ENCODE assay signal across 10 cellular contexts in genomic region chr17:18981642-18982424, GRCh38. TPM values are rescaled to one million over a fixed set of nuclear protein-coding genes. Genes with fewer than 3 reads are reported as not detected.
A peak's percentile ranks its signal among the peaks of the same experiment; 100 is the strongest.
DNase-seq lines count a peak whose midpoint lies in the region; ATAC-seq and TF ChIP-seq lines count a peak whose summit lies in the region.
"Had no signal": no experiment of that assay in that cellular context is flagged by ENCODE, and none has a peak within 500 bp of the region (broad histone marks: within the 10 kb centered on the region; RNA-seq: fewer than 3 reads in every experiment).

No MANE protein-coding gene starts in this region.

- no peaks in the 10 kb centered on the region for H3K4me1 ChIP-seq in right cardiac atrium (ENCODE audit: control insufficient read depth, insufficient read depth, low read length)
- H3K4me1 ChIP-seq in SJSA1 (replicated peaks), result peaks cover 17% of the 10 kb centered on the region
- peaks cover 26% of the 10 kb centered on the region for H3K4me1 ChIP-seq in vagina

- peaks cover 20% of the 10 kb centered on the region for H3K36me3 Mint-ChIP-seq in CD4-positive, alpha-beta T cell (ENCODE audit: low read depth)

- DNase-seq in right cardiac atrium (peak in 2 of 3 donors; percentile 72 to 83), left ventricle myocardium superior (no peak), SJSA1 (ENCODE audit: low read depth in 1 of 2, low spot score in 2 of 2) (peak; percentile 30 to 67), iris pigment epithelial cell (ENCODE audit: low read depth) (peak; percentile 75), vagina (ENCODE audit: extremely low spot score in 2 of 2) (no peak), superior temporal gyrus (ENCODE audit: extremely low spot score) (no peak), foreskin melanocyte (no peak)
- no peak for DNase-seq in CD4-positive, alpha-beta T cell
- DNase-seq: stimulated activated CD4-positive, alpha-beta T cell treated with anti-CD3 and anti-CD28 coated beads, Interleukin-12 subunit alpha, Interleukin-12 subunit beta, amount 100 ng/mL, for 4 hours had no signal

- CTCF ChIA-PET in CD4-positive, alpha-beta T cell (lab: Charles Lee), result no interaction called here

- H3K9me3 ChIP-seq in right cardiac atrium (ENCODE audit: control insufficient read depth, low read length), result no peaks in the 10 kb centered on the region
- no peaks in the 10 kb centered on the region for H3K9me3 ChIP-seq in SJSA1 (replicated peaks)
- H3K9me3 ChIP-seq in vagina, result no peaks in the 10 kb centered on the region
- no peaks in the 10 kb centered on the region for H3K9me3 ChIP-seq in CD4-positive, alpha-beta T cell (ENCODE audit: control insufficient read depth, low read length)

- no peak for TF ChIP-seq POLR2A in vagina (IDR thresholded peaks at IDR 0.05)

- H3K4me1 Mint-ChIP-seq in CD4-positive, alpha-beta T cell (ENCODE audit: low read depth), result no peaks in the 10 kb centered on the region
- H3K4me1 Mint-ChIP-seq: WTC11 had no signal

- no peak overlapping the region for H3K4me3 Mint-ChIP-seq in CD4-positive, alpha-beta T cell
- H3K4me3 Mint-ChIP-seq: WTC11 had no signal

- ATAC-seq in right cardiac atrium (peak; percentile 13 to 29), left ventricle myocardium superior (no peak)
- ATAC-seq in CD4-positive, alpha-beta T cell (ENCODE audit: poor library complexity), result no peak
- ATAC-seq: WTC11 had no signal

- intact Hi-C loops in right cardiac atrium (cut with DNase I) (no loop called here), left ventricle myocardium superior (cut with micrococcal nuclease) (no loop called here), vagina (cut with DNase I) (no loop called here)
- intact Hi-C loops in CD4-positive, alpha-beta T cell (cut with DNase I, micrococcal nuclease), result no loop called here

- no peaks in the 10 kb centered on the region for H3K27me3 Mint-ChIP-seq in CD4-positive, alpha-beta T cell

- POLR2A ChIA-PET in CD4-positive, alpha-beta T cell (lab: Charles Lee), result no interaction called here

- no peaks in the 10 kb centered on the region for H3K9me3 Mint-ChIP-seq in CD4-positive, alpha-beta T cell
- H3K9me3 Mint-ChIP-seq: WTC11 had no signal

- no peaks in the 10 kb centered on the region for H3K27me3 ChIP-seq in right cardiac atrium (ENCODE audit: control insufficient read depth, insufficient read depth)
- H3K27me3 ChIP-seq in SJSA1 (replicated peaks), result no peaks in the 10 kb centered on the region
- no peaks in the 10 kb centered on the region for H3K27me3 ChIP-seq in vagina
- H3K27me3 ChIP-seq in CD4-positive, alpha-beta T cell (ENCODE audit: control insufficient read depth, insufficient read depth, low read length), result no peaks in the 10 kb centered on the region

- no peak for TF ChIP-seq CTCF in vagina (IDR thresholded peaks at IDR 0.05)
- no peak for TF ChIP-seq CTCF in CD4-positive, alpha-beta T cell (IDR thresholded peaks at IDR 0.05)

- peaks cover 19% of the 10 kb centered on the region for H3K36me3 ChIP-seq in SJSA1
- H3K36me3 ChIP-seq in vagina, result peaks cover 0 to 12% of the 10 kb centered on the region in 2 donors

- H3K27ac ChIP-seq in right cardiac atrium (ENCODE audit: low read length) (no peak overlapping the region), SJSA1 (peak overlapping the region; percentile 24; the same call in 1 of the 2 replicates), vagina (peak overlapping the region; percentile 53)
- no peak overlapping the region for H3K27ac ChIP-seq in CD4-positive, alpha-beta T cell (ENCODE audit: low read depth, low read length)

- no peak overlapping the region for H3K4me3 ChIP-seq in right cardiac atrium (ENCODE audit: low read length)
- H3K4me3 ChIP-seq in SJSA1, result no peak overlapping the region
- H3K4me3 ChIP-seq in vagina, result no peak overlapping the region

- no peak overlapping the region for H3K27ac Mint-ChIP-seq in CD4-positive, alpha-beta T cell
- H3K27ac Mint-ChIP-seq: WTC11 had no signal

- 70% methylated on average over 30 of the region's 30 CpGs for WGBS in right cardiac atrium

RNA-seq across cellular contexts. Expression of gene FAM83G, which starts 22.7 kb away (rescaled TPM):
- total RNA-seq in right cardiac atrium (10 to 100 TPM; 27.7 to 40.2 (median 30.3) TPM), left ventricle myocardium superior (2.3 TPM), vagina (36.1 TPM)
- polyA plus RNA-seq in right cardiac atrium, result 18.7 TPM
- 4.8 and 6.7 TPM in 2 replicates for total RNA-seq in SJSA1 (2014; rRNA removed; shearing (Covaris generic))
- 1 to 10 TPM; 2.9 to 3.0 TPM for total RNA-seq in CD4-positive, alpha-beta T cell

RNA-seq across cellular contexts. Expression of gene SLC5A10, which starts 29.9 kb away (rescaled TPM):
- 1 to 10 TPM in 2 of 4 donors, under 1 TPM in 2; 0.17 to 2.3 (median 1.3) TPM for total RNA-seq in right cardiac atrium
- 0.61 TPM for polyA plus RNA-seq in right cardiac atrium
- not detected for total RNA-seq in left ventricle myocardium superior
- total RNA-seq in SJSA1 (2014; rRNA removed; shearing (Covaris generic)), result 0.13 TPM in 1 of 2 replicates, not detected in the other
- total RNA-seq in vagina, result not detected
- total RNA-seq in CD4-positive, alpha-beta T cell, result not detected
- total RNA-seq: WTC11 had no signal

Comparison
In these comparisons a context has a peak if more than half of its experiments do, and no peak if none do; other contexts are left out.
1. ATAC-seq: peak in right cardiac atrium (2 of 2); none in left ventricle myocardium superior (single experiment) and CD4-positive, alpha-beta T cell (single experiment).
2. DNase-seq: peak in right cardiac atrium (2 of 3), SJSA1 (2 of 2) and iris pigment epithelial cell (single experiment); none in left ventricle myocardium superior (single experiment), vagina (0 of 2), superior temporal gyrus (single experiment), CD4-positive, alpha-beta T cell (0 of 10) and foreskin melanocyte (single experiment).
3. H3K27ac ChIP-seq: peak in SJSA1 (single experiment) and vagina (single experiment); none in right cardiac atrium (single experiment) and CD4-positive, alpha-beta T cell (single experiment).